9 cellular contexts compared by ENCODE assay signal in the genomic region with DNA sequence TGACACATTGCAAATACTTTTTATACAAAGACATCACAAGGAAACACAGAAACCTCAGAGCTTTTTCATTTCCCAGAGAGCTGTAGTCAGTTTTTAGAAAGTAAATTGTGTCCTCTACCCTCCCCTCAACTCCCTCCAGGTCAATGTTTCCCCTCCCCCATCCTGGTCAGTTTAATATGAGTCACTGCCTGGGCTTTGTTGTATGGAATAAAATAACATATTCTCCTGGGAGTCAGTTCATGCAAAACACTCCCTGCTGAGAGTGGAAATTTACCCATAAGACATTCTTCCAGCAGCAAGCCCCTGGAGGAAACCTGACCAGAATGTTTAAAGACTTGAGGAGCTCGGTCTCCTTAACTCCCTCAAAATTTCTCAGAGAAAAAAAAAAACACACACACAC.
DNase-seq lines count a peak whose midpoint lies in the region.
"Had no signal": no experiment of that assay in that cellular context is flagged by ENCODE, and none has a peak within 500 bp of the region (broad histone marks: within the 10 kb centered on the region; RNA-seq: fewer than 3 reads in every experiment).

No MANE protein-coding gene starts in this region.

- H3K4me1 Mint-ChIP-seq in activated T-helper 1 cell treated with anti-CD3 and anti-CD28 coated beads, Interleukin-12 subunit alpha, Interleukin-12 subunit beta, Interleukin-2, Interleukin-4 antibody, amounts not matched to agents 30 ng/mL and 10 ng/mL and 1 ng/mL, durations not matched to agents 14 hours and 24 hours and 36 hours (ENCODE audit: low read depth): no peaks in the 10 kb centered on the region

- DNase-seq in GM03348 (ENCODE audit: low spot score): peak; percentile 47
- peak; percentile 4 for DNase-seq in SK-MEL-5 (ENCODE audit: low read depth, low spot score)
- peak; percentile 89 for DNase-seq in fibroblast of peridontal ligament (ENCODE audit: extremely low read depth)
- DNase-seq in pons (ENCODE audit: low spot score): peak; percentile 19
- DNase-seq in DMS79 (lab: John Stamatoyannopoulos, UW): no peak
- DNase-seq in activated T-helper 1 cell treated with anti-CD3 and anti-CD28 coated beads, Interleukin-12 subunit alpha, Interleukin-12 subunit beta, Interleukin-2, Interleukin-4 antibody, amounts not matched to agents 30 ng/mL and 10 ng/mL and 1 ng/mL, durations not matched to agents 14 hours and 24 hours and 36 hours (ENCODE audit: low spot score): no peak
- DNase-seq in AML-193 (lab: John Stamatoyannopoulos, UW): no peak
- no peak for DNase-seq in D341Med (ENCODE audit: low spot score)
- DNase-seq: activated naive CD4-positive, alpha-beta T cell treated with anti-CD3 and anti-CD28 coated beads, Interleukin-2, amount 50 U/mL, for 16 hours had no signal

- in situ Hi-C loops in SK-MEL-5 (cut with HindIII; ENCODE audit: low pct_unique_long_range_greater_than_20kb, low sequenced_read_pairs): no loop called here

- peaks cover 4% of the 10 kb centered on the region for H3K27me3 Mint-ChIP-seq in activated T-helper 1 cell treated with anti-CD3 and anti-CD28 coated beads, Interleukin-12 subunit alpha, Interleukin-12 subunit beta, Interleukin-2, Interleukin-4 antibody, amounts not matched to agents 30 ng/mL and 10 ng/mL and 1 ng/mL, durations not matched to agents 14 hours and 24 hours and 36 hours (ENCODE audit: insufficient read depth)

- intact Hi-C loops in activated T-helper 1 cell treated with anti-CD3 and anti-CD28 coated beads, Interleukin-12 subunit alpha, Interleukin-12 subunit beta, Interleukin-2, Interleukin-4 antibody, amounts not matched to agents 30 ng/mL and 10 ng/mL and 1 ng/mL, durations not matched to agents 14 hours and 24 hours and 36 hours (cut with micrococcal nuclease): no loop called here

- H3K27ac Mint-ChIP-seq in activated T-helper 1 cell treated with anti-CD3 and anti-CD28 coated beads, Interleukin-12 subunit alpha, Interleukin-12 subunit beta, Interleukin-2, Interleukin-4 antibody, amounts not matched to agents 30 ng/mL and 10 ng/mL and 1 ng/mL, durations not matched to agents 14 hours and 24 hours and 36 hours: no peak overlapping the region

- H3K9me3 Mint-ChIP-seq in activated T-helper 1 cell treated with anti-CD3 and anti-CD28 coated beads, Interleukin-12 subunit alpha, Interleukin-12 subunit beta, Interleukin-2, Interleukin-4 antibody, amounts not matched to agents 30 ng/mL and 10 ng/mL and 1 ng/mL, durations not matched to agents 14 hours and 24 hours and 36 hours: peaks cover 9% of the 10 kb centered on the region

- no peak overlapping the region for H3K4me3 Mint-ChIP-seq in activated T-helper 1 cell treated with anti-CD3 and anti-CD28 coated beads, Interleukin-12 subunit alpha, Interleukin-12 subunit beta, Interleukin-2, Interleukin-4 antibody, amounts not matched to agents 30 ng/mL and 10 ng/mL and 1 ng/mL, durations not matched to agents 14 hours and 24 hours and 36 hours

- H3K36me3 Mint-ChIP-seq in activated T-helper 1 cell treated with anti-CD3 and anti-CD28 coated beads, Interleukin-12 subunit alpha, Interleukin-12 subunit beta, Interleukin-2, Interleukin-4 antibody, amounts not matched to agents 30 ng/mL and 10 ng/mL and 1 ng/mL, durations not matched to agents 14 hours and 24 hours and 36 hours (ENCODE audit: low read depth): no peaks in the 10 kb centered on the region

Comparison
In these comparisons a context has a peak if more than half of its experiments do, and no peak if none do; other contexts are left out.
1. DNase-seq: peak in GM03348 (single experiment), SK-MEL-5 (single experiment), fibroblast of peridontal ligament (single experiment) and pons (single experiment); none in DMS79 (single experiment), activated T-helper 1 cell treated with anti-CD3 and anti-CD28 coated beads, Interleukin-12 subunit alpha, Interleukin-12 subunit beta, Interleukin-2, Interleukin-4 antibody, amounts not matched to agents 30 ng/mL and 10 ng/mL and 1 ng/mL, durations not matched to agents 14 hours and 24 hours and 36 hours (single experiment), AML-193 (0 of 2) and D341Med (single experiment).